Comparison of ENCODE assay signal across 28 cellular contexts in the genomic region with DNA sequence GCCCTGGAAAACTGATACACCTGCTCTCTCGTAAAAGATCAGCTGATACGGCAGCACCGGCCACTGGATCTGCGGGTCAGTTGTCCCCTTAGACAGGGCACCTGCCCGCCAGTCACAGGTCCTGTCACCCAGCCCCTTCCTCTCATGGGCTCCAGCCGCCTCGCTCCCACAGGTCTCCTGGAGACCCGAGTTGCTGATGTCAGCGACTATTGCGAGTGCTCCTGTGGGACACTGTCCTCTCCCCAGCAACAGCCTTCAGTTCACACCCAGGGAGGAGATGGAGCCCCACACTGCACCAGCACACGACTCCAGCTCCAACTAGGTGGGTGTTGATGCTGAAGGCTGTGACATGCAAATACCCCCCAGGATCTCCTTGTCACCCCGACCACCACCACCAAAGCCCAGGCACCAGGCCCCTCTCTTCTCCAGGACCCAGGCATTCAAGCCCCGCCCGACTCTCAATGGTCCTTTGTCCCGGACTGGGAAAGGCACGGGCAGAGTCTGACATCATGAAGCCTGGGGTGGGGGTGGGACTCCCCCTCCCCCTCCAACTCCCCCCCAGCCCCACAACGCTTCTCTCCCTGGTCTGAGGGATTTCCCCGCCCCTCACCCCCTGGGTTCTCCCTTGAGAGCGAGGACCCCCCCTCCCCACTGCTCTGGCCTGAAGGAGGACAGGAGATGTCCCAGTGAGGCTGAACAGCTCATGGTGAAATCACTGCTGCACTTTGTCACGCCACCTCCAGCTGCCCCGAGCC. TPM values are rescaled to one million over a fixed set of nuclear protein-coding genes. Genes with fewer than 3 reads are reported as not detected.
DNase-seq lines count a peak whose midpoint lies in the region; ATAC-seq and TF ChIP-seq lines count a peak whose summit lies in the region.
"Had no signal": no experiment of that assay in that cellular context is flagged by ENCODE, and none has a peak within 500 bp of the region (broad histone marks: within the 10 kb centered on the region; RNA-seq: fewer than 3 reads in every experiment).

No MANE protein-coding gene starts in this region.

- intact Hi-C loops in esophagus squamous epithelium (cut with DNase I) = no loop called here
- intact Hi-C loops in body of pancreas (cut with DNase I) = no loop called here
- intact Hi-C loops in activated CD4-positive, alpha-beta T cell treated with anti-CD3 and anti-CD28 coated beads, Interleukin-2, amount 10 ng/mL, durations not matched to agents 24 days and 14 days (cut with micrococcal nuclease) = no loop called here

- H3K4me2 ChIP-seq in BLaER1 treated with 17β-estradiol and CSF1 and Interleukin-3, amounts not matched to agents 10 nM and 100 nM = peak overlapping the region in 6 of 11 experiments; percentile 33 to 72 (median 62); a peak in 6 of 22 replicates

- no peak overlapping the region for H3K4me3 ChIP-seq in BLaER1 treated with 17β-estradiol and CSF1 and Interleukin-3, amounts not matched to agents 10 nM and 100 nM
- H3K4me3 ChIP-seq in esophagus squamous epithelium = no peak overlapping the region
- no peak overlapping the region for H3K4me3 ChIP-seq in body of pancreas
- H3K4me3 ChIP-seq: SJSA1, testis, vagina had no signal

- TF ChIP-seq CTCF in progenitor cell of endocrine pancreas (IDR thresholded peaks at IDR 0.05; ENCODE audit: unreplicated experiment) (no peak), esophagus squamous epithelium (IDR thresholded peaks at IDR 0.05) (no peak), body of pancreas (IDR thresholded peaks at IDR 0.05) (no peak)

- H3K27me3 Mint-ChIP-seq in progenitor cell of endocrine pancreas = peaks cover 19% of the 10 kb centered on the region
- H3K27me3 Mint-ChIP-seq in activated CD4-positive, alpha-beta T cell treated with anti-CD3 and anti-CD28 coated beads, Interleukin-2, amount 10 ng/mL, durations not matched to agents 24 days and 14 days = peaks cover 4% of the 10 kb centered on the region
- H3K27me3 Mint-ChIP-seq: activated CD8-positive, alpha-beta T cell treated with anti-CD3 and anti-CD28 coated beads for 36 hours; stimulated activated memory B cell treated with anti-CD40 and anti-IgM and Interleukin-4, amounts not matched to agents 10 μg/mL and 1 μg/mL and 100 μg/mL, for 72 hours had no signal

- H3K27me3 ChIP-seq in BLaER1 treated with 17β-estradiol and CSF1 and Interleukin-3, amounts not matched to agents 10 nM and 100 nM = peaks cover 0 to 14% (median 0%) of the 10 kb centered on the region in 11 experiments; a peak in 6 of 22 replicates
- H3K27me3 ChIP-seq in layer of hippocampus (ENCODE audit: control insufficient read depth, insufficient read depth, low read length) = no peaks in the 10 kb centered on the region
- H3K27me3 ChIP-seq in esophagus squamous epithelium = peaks cover 0 to 79% (median 2%) of the 10 kb centered on the region in 4 donors
- no peaks in the 10 kb centered on the region for H3K27me3 ChIP-seq in body of pancreas
- H3K27me3 ChIP-seq: testis, vagina had no signal

- DNase-seq in progenitor cell of endocrine pancreas (ENCODE audit: low spot score, unreplicated experiment) (no peak), esophagus squamous epithelium (lab: John Stamatoyannopoulos, UW) (no peak), body of pancreas (no peak), NCI-H1092 treated with DMSO at 0.1 percent for 48 hours (lab: John Stamatoyannopoulos, UW) (no peak)
- DNase-seq in activated CD4-positive, alpha-beta T cell treated with anti-CD3 and anti-CD28 coated beads, Interleukin-2, amount 10 ng/mL, durations not matched to agents 24 days and 14 days = no peak
- DNase-seq: activated CD8-positive, alpha-beta T cell treated with anti-CD3 and anti-CD28 coated beads for 36 hours; activated effector memory CD4-positive, alpha-beta T cell treated with Interleukin-2 at 50 U/mL for 16 hours; effector memory CD4-positive, alpha-beta T cell; EL; foreskin keratinocyte; KG1; MV-4-11; NCI-H1694; NCI-H524; nephron progenitor cell; retina; stimulated activated CD4-positive, alpha-beta T cell treated with anti-CD3 and anti-CD28 coated beads, Interleukin-2, amount 100 ng/mL, for 48 hours; T-cell; testis had no signal

- 72 to 78% methylated on average over 3 to 15 of the region's 21 CpGs for WGBS in esophagus squamous epithelium, 2 donors
- WGBS in body of pancreas, 2 donors = 69 to 72% methylated on average over 8 to 20 of the region's 21 CpGs

- H3K27ac ChIP-seq in BLaER1 treated with 17β-estradiol and CSF1 and Interleukin-3, amounts not matched to agents 10 nM and 100 nM = no peak overlapping the region
- peak overlapping the region; percentile 99 for H3K27ac ChIP-seq in angular gyrus (ENCODE audit: low read depth, low read length)
- peak overlapping the region; percentile 100 for H3K27ac ChIP-seq in layer of hippocampus (ENCODE audit: low read depth, low read length)
- no peak overlapping the region for H3K27ac ChIP-seq in esophagus squamous epithelium
- H3K27ac ChIP-seq in body of pancreas = no peak overlapping the region
- H3K27ac ChIP-seq: foreskin keratinocyte, SJSA1, testis, vagina had no signal

- H3K36me3 Mint-ChIP-seq in progenitor cell of endocrine pancreas (ENCODE audit: insufficient read depth) = no peaks in the 10 kb centered on the region
- no peaks in the 10 kb centered on the region for H3K36me3 Mint-ChIP-seq in activated CD4-positive, alpha-beta T cell treated with anti-CD3 and anti-CD28 coated beads, Interleukin-2, amount 10 ng/mL, durations not matched to agents 24 days and 14 days (ENCODE audit: low read depth)
- H3K36me3 Mint-ChIP-seq: stimulated activated memory B cell treated with anti-CD40 and anti-IgM and Interleukin-4, amounts not matched to agents 10 μg/mL and 1 μg/mL and 100 μg/mL, for 72 hours; T-cell had no signal

- H3K4me3 Mint-ChIP-seq in progenitor cell of endocrine pancreas (ENCODE audit: low read depth) = no peak overlapping the region
- no peak overlapping the region for H3K4me3 Mint-ChIP-seq in activated CD4-positive, alpha-beta T cell treated with anti-CD3 and anti-CD28 coated beads, Interleukin-2, amount 10 ng/mL, durations not matched to agents 24 days and 14 days
- H3K4me3 Mint-ChIP-seq: activated CD8-positive, alpha-beta T cell treated with anti-CD3 and anti-CD28 coated beads for 36 hours; stimulated activated memory B cell treated with anti-CD40 and anti-IgM and Interleukin-4, amounts not matched to agents 10 μg/mL and 1 μg/mL and 100 μg/mL, for 72 hours; T-cell had no signal

- H3K4me1 ChIP-seq in BLaER1 treated with 17β-estradiol and CSF1 and Interleukin-3, amounts not matched to agents 10 nM and 100 nM = peaks cover 30 to 73% (median 55%) of the 10 kb centered on the region in 10 experiments
- H3K4me1 ChIP-seq in esophagus squamous epithelium (peaks cover 0 to 6% (median 0%) of the 10 kb centered on the region in 3 donors), body of pancreas (no peaks in the 10 kb centered on the region)
- H3K4me1 ChIP-seq: foreskin keratinocyte, SJSA1, testis, vagina had no signal

- ATAC-seq in body of pancreas = no peak
- ATAC-seq: activated CD4-positive, CD25-positive, alpha-beta regulatory T cell treated with anti-CD3 and anti-CD28 coated beads, Interleukin-2, amount 50 U/mL, for 24 hours; activated CD8-positive, alpha-beta T cell treated with anti-CD3 and anti-CD28 coated beads for 36 hours; foreskin keratinocyte; stimulated activated memory B cell treated with anti-CD40 and anti-IgM and Interleukin-4, amounts not matched to agents 10 μg/mL and 1 μg/mL and 100 μg/mL, for 72 hours; T-cell had no signal

- H3K27ac Mint-ChIP-seq in progenitor cell of endocrine pancreas = peak overlapping the region; percentile 56
- H3K27ac Mint-ChIP-seq in activated CD4-positive, alpha-beta T cell treated with anti-CD3 and anti-CD28 coated beads, Interleukin-2, amount 10 ng/mL, durations not matched to agents 24 days and 14 days = no peak overlapping the region
- H3K27ac Mint-ChIP-seq: activated CD8-positive, alpha-beta T cell treated with anti-CD3 and anti-CD28 coated beads for 36 hours; nephron progenitor cell; stimulated activated memory B cell treated with anti-CD40 and anti-IgM and Interleukin-4, amounts not matched to agents 10 μg/mL and 1 μg/mL and 100 μg/mL, for 72 hours; T-cell had no signal

- H4K20me1 ChIP-seq in BLaER1 treated with 17β-estradiol and CSF1 and Interleukin-3, amounts not matched to agents 10 nM and 100 nM = no peaks in the 10 kb centered on the region

- no peaks in the 10 kb centered on the region for H3K9me3 Mint-ChIP-seq in progenitor cell of endocrine pancreas (ENCODE audit: low read depth)
- no peaks in the 10 kb centered on the region for H3K9me3 Mint-ChIP-seq in activated CD4-positive, alpha-beta T cell treated with anti-CD3 and anti-CD28 coated beads, Interleukin-2, amount 10 ng/mL, durations not matched to agents 24 days and 14 days
- H3K9me3 Mint-ChIP-seq: activated CD8-positive, alpha-beta T cell treated with anti-CD3 and anti-CD28 coated beads for 36 hours; nephron progenitor cell; stimulated activated memory B cell treated with anti-CD40 and anti-IgM and Interleukin-4, amounts not matched to agents 10 μg/mL and 1 μg/mL and 100 μg/mL, for 72 hours; T-cell had no signal

- no peaks in the 10 kb centered on the region for H3K9me3 ChIP-seq in BLaER1 treated with 17β-estradiol and CSF1 and Interleukin-3, amounts not matched to agents 10 nM and 100 nM (replicated peaks in 1 of 11)
- H3K9me3 ChIP-seq in esophagus squamous epithelium (no peaks in the 10 kb centered on the region), body of pancreas (no peaks in the 10 kb centered on the region)
- H3K9me3 ChIP-seq: SJSA1, testis, vagina had no signal

- H3K36me3 ChIP-seq in BLaER1 treated with 17β-estradiol and CSF1 and Interleukin-3, amounts not matched to agents 10 nM and 100 nM = no peaks in the 10 kb centered on the region
- H3K36me3 ChIP-seq in esophagus squamous epithelium (no peaks in the 10 kb centered on the region), body of pancreas (replicated peaks in 1 of 2; ENCODE audit: insufficient read depth in 1 of 2, low read depth in 2 of 2) (no peaks in the 10 kb centered on the region)
- H3K36me3 ChIP-seq: SJSA1, vagina had no signal

- H3K9ac ChIP-seq in BLaER1 treated with 17β-estradiol and CSF1 and Interleukin-3, amounts not matched to agents 10 nM and 100 nM = no peak overlapping the region

- no peak for TF ChIP-seq POLR2A in esophagus squamous epithelium (IDR thresholded peaks at IDR 0.05)
- no peak for TF ChIP-seq POLR2A in body of pancreas (IDR thresholded peaks at IDR 0.05)

- H3K4me1 Mint-ChIP-seq in progenitor cell of endocrine pancreas (ENCODE audit: low read depth) = peaks cover 5% of the 10 kb centered on the region
- no peaks in the 10 kb centered on the region for H3K4me1 Mint-ChIP-seq in activated CD4-positive, alpha-beta T cell treated with anti-CD3 and anti-CD28 coated beads, Interleukin-2, amount 10 ng/mL, durations not matched to agents 24 days and 14 days

RNA-seq across cellular contexts. Expression of a gene that starts 1.4 kb away (rescaled TPM):
- total RNA-seq in progenitor cell of endocrine pancreas (1.4 and 1.7 TPM in 2 replicates), esophagus squamous epithelium (1 to 10 TPM in 1 of 4 donors, not detected in 3; 2.3 TPM), body of pancreas (1 to 10 TPM in 1 of 2 donors, not detected in 1; 1.6 TPM)
- 0.17 TPM in 1 of 2 replicates, not detected in the other for total RNA-seq in activated CD4-positive, alpha-beta T cell treated with anti-CD3 and anti-CD28 coated beads, Interleukin-2, amount 10 ng/mL, durations not matched to agents 24 days and 14 days
- total RNA-seq: foreskin keratinocyte, mononuclear cell, vagina had no signal

RNA-seq across cellular contexts. Expression of a gene that starts 8.2 kb away (rescaled TPM):
- 0.64 and 1.1 TPM in 2 replicates for total RNA-seq in progenitor cell of endocrine pancreas
- total RNA-seq in esophagus squamous epithelium = not detected
- not detected for total RNA-seq in body of pancreas
- total RNA-seq in activated CD4-positive, alpha-beta T cell treated with anti-CD3 and anti-CD28 coated beads, Interleukin-2, amount 10 ng/mL, durations not matched to agents 24 days and 14 days = 0.40 TPM in 2 replicates
- total RNA-seq: foreskin keratinocyte, lower leg skin, SJSA1, testis, vagina had no signal

RNA-seq across cellular contexts. Expression of a gene that starts 21.8 kb away (rescaled TPM):
- 126 and 132 TPM in 2 replicates for total RNA-seq in progenitor cell of endocrine pancreas
- 10 to 100 TPM; 56.1 to 79.7 (median 59.0) TPM for total RNA-seq in esophagus squamous epithelium
- 10 to 100 TPM; 76.8 to 91.3 TPM for total RNA-seq in body of pancreas
- 147 TPM in 2 replicates for total RNA-seq in activated CD4-positive, alpha-beta T cell treated with anti-CD3 and anti-CD28 coated beads, Interleukin-2, amount 10 ng/mL, durations not matched to agents 24 days and 14 days

RNA-seq across cellular contexts. Expression of a gene that starts 38.4 kb away (rescaled TPM):
- total RNA-seq in progenitor cell of endocrine pancreas (3.8 and 5.1 TPM in 2 replicates), esophagus squamous epithelium (1 to 10 TPM in 2 of 4 donors, under 1 TPM in 2; 0.11 to 6.1 (median 1.9) TPM), body of pancreas (1 to 10 TPM in 1 of 2 donors, under 1 TPM in 1; 0.52 to 3.0 TPM)
- 3.4 and 4.1 TPM in 2 replicates for total RNA-seq in activated CD4-positive, alpha-beta T cell treated with anti-CD3 and anti-CD28 coated beads, Interleukin-2, amount 10 ng/mL, durations not matched to agents 24 days and 14 days
- total RNA-seq: foreskin keratinocyte had no signal

RNA-seq across cellular contexts. Expression of a gene that starts 41.8 kb away (rescaled TPM):
- 123 and 132 TPM in 2 replicates for total RNA-seq in progenitor cell of endocrine pancreas
- total RNA-seq in esophagus squamous epithelium = 100 to 1,000 TPM in 1 of 4 donors, 10 to 100 TPM in 3; 36.0 to 113 (median 79.4) TPM
- total RNA-seq in body of pancreas = 10 to 100 TPM; 67.5 to 80.1 TPM
- 2.2 and 2.8 TPM in 2 replicates for total RNA-seq in activated CD4-positive, alpha-beta T cell treated with anti-CD3 and anti-CD28 coated beads, Interleukin-2, amount 10 ng/mL, durations not matched to agents 24 days and 14 days

Comparison
In these comparisons a context has a peak if more than half of its experiments do, and no peak if none do; other contexts are left out.
1. H3K27ac ChIP-seq: peak in angular gyrus (single experiment) and layer of hippocampus (single experiment); none in BLaER1 treated with 17β-estradiol and CSF1 and Interleukin-3, amounts not matched to agents 10 nM and 100 nM (0 of 11), esophagus squamous epithelium (0 of 4) and body of pancreas (0 of 4).